In genomic region chr1:85326851-85327250, GRCh38 we compare ENCODE assay signal across 1 cellular context.
TF ChIP-seq lines count a peak whose summit lies in the region.

No MANE protein-coding gene starts in this region.

TF ChIP-seq in H1, 55 proteins besides CTCF, POLR2A, EP300 and RAD21:
- TF ChIP-seq MAFK (IDR thresholded peaks at IDR 0.05; ENCODE audit: low read depth, low read length) (no peak), TAF7 (optimal IDR thresholded peaks at IDR 0.05; ENCODE audit: borderline replicate concordance, low read depth, low read length) (no peak), CEBPB (IDR thresholded peaks at IDR 0.05; ENCODE audit: low read depth, low read length) (no peak), ZNF274 (IDR thresholded peaks at IDR 0.05; ENCODE audit: borderline replicate concordance, extremely low read depth, low read length) (no peak), CTBP2 (IDR thresholded peaks at IDR 0.05; ENCODE audit: borderline replicate concordance, insufficient read depth, insufficient read length, low read length) (no peak)
